ENCODE assay signal across 23 cellular contexts in genomic region chr17:67834634-67835033, GRCh38. TPM values are rescaled to one million over a fixed set of nuclear protein-coding genes. Genes with fewer than 3 reads are reported as not detected.
DNase-seq lines count a peak whose midpoint lies in the region; ATAC-seq, FAIRE-seq and TF ChIP-seq lines count a peak whose summit lies in the region.
"Had no signal": no experiment of that assay in that cellular context is flagged by ENCODE, and none has a peak within 500 bp of the region (broad histone marks: within the 10 kb centered on the region; RNA-seq: fewer than 3 reads in every experiment).

No MANE protein-coding gene starts in this region.

- no peak overlapping the region for H3K27ac ChIP-seq in BLaER1
- no peak overlapping the region for H3K27ac ChIP-seq in CD8-positive, alpha-beta memory T cell (ENCODE audit: low read depth, low read length)
- H3K27ac ChIP-seq: gastroesophageal sphincter, hepatocyte, KMS-11, SK-N-MC, thoracic aorta had no signal

- H3K9me3 ChIP-seq in BLaER1 = peaks cover 8% of the 10 kb centered on the region; the same call in 1 of the 2 replicates
- no peaks in the 10 kb centered on the region for H3K9me3 ChIP-seq in CD8-positive, alpha-beta memory T cell (ENCODE audit: low read length)
- H3K9me3 ChIP-seq: gastroesophageal sphincter, thoracic aorta had no signal

- H3K36me3 Mint-ChIP-seq in CD8-positive, alpha-beta memory T cell = peaks cover 0 to 20% (median 2%) of the 10 kb centered on the region in 3 donors
- H3K36me3 Mint-ChIP-seq in activated CD8-positive, alpha-beta T cell treated with anti-CD3 and anti-CD28 coated beads for 36 hours (ENCODE audit: low read depth) = peaks cover 16% of the 10 kb centered on the region
- H3K36me3 Mint-ChIP-seq in naive thymus-derived CD8-positive, alpha-beta T cell = peaks cover 0 to 15% (median 0%) of the 10 kb centered on the region in 3 donors

- peaks cover 59% of the 10 kb centered on the region for H3K4me1 ChIP-seq in BLaER1
- H3K4me1 ChIP-seq in CD8-positive, alpha-beta memory T cell (ENCODE audit: insufficient read depth, low read length) = peaks cover 62% of the 10 kb centered on the region

- DNase-seq in CD8-positive, alpha-beta memory T cell = no peak
- no peak for DNase-seq in activated CD8-positive, alpha-beta T cell treated with anti-CD3 and anti-CD28 coated beads for 36 hours
- no peak for DNase-seq in naive thymus-derived CD8-positive, alpha-beta T cell
- DNase-seq in T1000 (lab: John Stamatoyannopoulos, UW) = no peak
- no peak for DNase-seq in GM03348 (ENCODE audit: low spot score)
- no peak for DNase-seq in HTR-8/SVneo (ENCODE audit: insufficient read length, low spot score)
- DNase-seq: ACHN; activated CD4-positive, alpha-beta T cell treated with anti-CD3 and anti-CD28 coated beads for 4 hours; DND-41; left cardiac atrium; NCI-H1436; NCI-H2107; nucleus accumbens; stimulated activated naive CD4-positive, alpha-beta T cell treated with Interleukin-2 at 50 U/mL for 16 hours had no signal

- H3K4me2 ChIP-seq in BLaER1 = peak overlapping the region; percentile 23
- H3K4me2 ChIP-seq: hepatocyte, KMS-11 had no signal

- H3K9ac ChIP-seq in BLaER1 = no peak overlapping the region
- H3K9ac ChIP-seq: KMS-11 had no signal

- H3K27me3 Mint-ChIP-seq in CD8-positive, alpha-beta memory T cell = no peaks in the 10 kb centered on the region
- no peaks in the 10 kb centered on the region for H3K27me3 Mint-ChIP-seq in activated CD8-positive, alpha-beta T cell treated with anti-CD3 and anti-CD28 coated beads for 36 hours
- no peaks in the 10 kb centered on the region for H3K27me3 Mint-ChIP-seq in naive thymus-derived CD8-positive, alpha-beta T cell
- H3K27me3 Mint-ChIP-seq: dendritic cell treated with granulocyte-macrophage colony-stimulating factor and Interleukin-4, amounts not matched to agents 40 ng/mL and 50 ng/mL, for 4 days had no signal

- intact Hi-C loops in activated CD8-positive, alpha-beta T cell treated with anti-CD3 and anti-CD28 coated beads for 36 hours (cut with micrococcal nuclease) = loop anchor here (5.0 kb wide), 1 partner anchor 33 kb away; no protein-coding TSS in a partner anchor

- CTCF ChIA-PET in CD8-positive, alpha-beta memory T cell (lab: Charles Lee) = interaction anchor here (1.3 kb wide), 1 partner anchor 10 kb away, joined by 3 read pairs; the partner anchor contains the start of gene BPTF
- CTCF ChIA-PET in activated CD8-positive, alpha-beta T cell treated with anti-CD3 and anti-CD28 coated beads for 36 hours (lab: Charles Lee) = no interaction called here

- no peak overlapping the region for H3K4me3 ChIP-seq in BLaER1
- H3K4me3 ChIP-seq in CD8-positive, alpha-beta memory T cell (ENCODE audit: low read length) = no peak overlapping the region
- H3K4me3 ChIP-seq: gastroesophageal sphincter, hepatocyte, SK-N-MC, thoracic aorta had no signal

- H3K27me3 ChIP-seq in BLaER1 = no peaks in the 10 kb centered on the region
- no peaks in the 10 kb centered on the region for H3K27me3 ChIP-seq in CD8-positive, alpha-beta memory T cell (ENCODE audit: insufficient read depth, low read length, poor library complexity, severe bottlenecking)
- H3K27me3 ChIP-seq: gastroesophageal sphincter, hepatocyte had no signal

- POLR2A ChIA-PET in CD8-positive, alpha-beta memory T cell (lab: Charles Lee) = no interaction called here
- POLR2A ChIA-PET in activated CD8-positive, alpha-beta T cell treated with anti-CD3 and anti-CD28 coated beads for 36 hours (lab: Charles Lee) = no interaction called here
- POLR2A ChIA-PET in naive thymus-derived CD8-positive, alpha-beta T cell (lab: Charles Lee) = interaction anchor here (0.6 kb wide), 1 partner anchor 74 kb away, joined by 3 read pairs; no protein-coding TSS in a partner anchor

- TF ChIP-seq CTCF in activated CD8-positive, alpha-beta T cell treated with anti-CD3 and anti-CD28 coated beads for 36 hours (IDR thresholded peaks at IDR 0.05) = no peak

- peaks cover 100% of the 10 kb centered on the region for H4K20me1 ChIP-seq in BLaER1

- H3K4me1 Mint-ChIP-seq in CD8-positive, alpha-beta memory T cell = peaks cover 73 to 93% (median 91%) of the 10 kb centered on the region in 3 donors
- peaks cover 75% of the 10 kb centered on the region for H3K4me1 Mint-ChIP-seq in activated CD8-positive, alpha-beta T cell treated with anti-CD3 and anti-CD28 coated beads for 36 hours (ENCODE audit: low read depth)
- peaks cover 34 to 92% (median 78%) of the 10 kb centered on the region in 4 donors for H3K4me1 Mint-ChIP-seq in naive thymus-derived CD8-positive, alpha-beta T cell

- peak overlapping the region in 5 of 8 donors; percentile 14 to 71 (median 55) for H3K27ac Mint-ChIP-seq in CD8-positive, alpha-beta memory T cell
- no peak overlapping the region for H3K27ac Mint-ChIP-seq in activated CD8-positive, alpha-beta T cell treated with anti-CD3 and anti-CD28 coated beads for 36 hours
- peak overlapping the region in 7 of 10 donors; percentile 9 to 77 (median 15) for H3K27ac Mint-ChIP-seq in naive thymus-derived CD8-positive, alpha-beta T cell
- H3K27ac Mint-ChIP-seq: T-helper 1 cell treated with Interleukin-12 subunit alpha and Interleukin-12 subunit beta and Interleukin-4 antibody, amounts not matched to agents 30 μg/mL and 1 μg/mL, for 36 hours had no signal

- peaks cover 53% of the 10 kb centered on the region for H3K36me3 ChIP-seq in BLaER1
- H3K36me3 ChIP-seq in CD8-positive, alpha-beta memory T cell (ENCODE audit: insufficient read depth, low read length) = no peaks in the 10 kb centered on the region
- H3K36me3 ChIP-seq: gastroesophageal sphincter, thoracic aorta had no signal

- H3K9me3 Mint-ChIP-seq in CD8-positive, alpha-beta memory T cell = no peaks in the 10 kb centered on the region
- no peaks in the 10 kb centered on the region for H3K9me3 Mint-ChIP-seq in activated CD8-positive, alpha-beta T cell treated with anti-CD3 and anti-CD28 coated beads for 36 hours
- H3K9me3 Mint-ChIP-seq in naive thymus-derived CD8-positive, alpha-beta T cell = no peaks in the 10 kb centered on the region
- H3K9me3 Mint-ChIP-seq: dendritic cell treated with granulocyte-macrophage colony-stimulating factor and Interleukin-4, amounts not matched to agents 40 ng/mL and 50 ng/mL, for 4 days; T-helper 1 cell treated with Interleukin-12 subunit alpha and Interleukin-12 subunit beta and Interleukin-4 antibody, amounts not matched to agents 30 μg/mL and 1 μg/mL, for 36 hours had no signal

- peak overlapping the region in 4 of 7 donors; percentile 2 to 55 (median 22) for H3K4me3 Mint-ChIP-seq in CD8-positive, alpha-beta memory T cell
- H3K4me3 Mint-ChIP-seq in activated CD8-positive, alpha-beta T cell treated with anti-CD3 and anti-CD28 coated beads for 36 hours = no peak overlapping the region
- peak overlapping the region in 4 of 10 donors; percentile 4 to 33 (median 6) for H3K4me3 Mint-ChIP-seq in naive thymus-derived CD8-positive, alpha-beta T cell
- H3K4me3 Mint-ChIP-seq: T-helper 1 cell treated with Interleukin-12 subunit alpha and Interleukin-12 subunit beta and Interleukin-4 antibody, amounts not matched to agents 30 μg/mL and 1 μg/mL, for 36 hours had no signal

- ATAC-seq in activated CD8-positive, alpha-beta T cell treated with anti-CD3 and anti-CD28 coated beads for 36 hours = peak; percentile 20
- ATAC-seq in naive thymus-derived CD8-positive, alpha-beta T cell = no peak
- ATAC-seq: gastroesophageal sphincter, left cardiac atrium had no signal

- no peak for FAIRE-seq in HTR-8/SVneo (lab: Jason Lieb, UNC)
- FAIRE-seq: astrocyte had no signal

RNA-seq across cellular contexts. Expression of gene BPTF, which starts 9.3 kb away (rescaled TPM):
- 10 to 100 TPM; 78.8 to 82.4 TPM for total RNA-seq in CD8-positive, alpha-beta memory T cell
- 25.1 TPM for polyA plus RNA-seq in CD8-positive, alpha-beta memory T cell
- 10 to 100 TPM; 80.1 to 84.4 TPM for total RNA-seq in activated CD8-positive, alpha-beta T cell treated with anti-CD3 and anti-CD28 coated beads for 36 hours
- 100 to 1,000 TPM; 169 to 194 TPM for total RNA-seq in naive thymus-derived CD8-positive, alpha-beta T cell
- polyA plus RNA-seq in naive thymus-derived CD8-positive, alpha-beta T cell = 10 to 100 TPM in 2 of 3 donors, 1 to 10 TPM in 1; 9.9 to 18.8 (median 13.3) TPM
